Comparison of ENCODE assay signal across 7 cellular contexts in genomic region chr9:93133641-93134017, GRCh38.
A peak's percentile ranks its signal among the peaks of the same experiment; 100 is the strongest.
DNase-seq lines count a peak whose midpoint lies in the region; ATAC-seq and TF ChIP-seq lines count a peak whose summit lies in the region.

No MANE protein-coding gene starts in this region.

- H3K9me3 Mint-ChIP-seq in effector memory CD8-positive, alpha-beta T cell, result no peaks in the 10 kb centered on the region

- H3K27ac Mint-ChIP-seq in effector memory CD8-positive, alpha-beta T cell, result peak overlapping the region; percentile 97 to 98

- no peak for TF ChIP-seq CTCF in GM13977 (IDR thresholded peaks at IDR 0.05; ENCODE audit: extremely low read depth, insufficient read depth, missing control alignments)

- DNase-seq in GM13977 (ENCODE audit: low spot score), result peak; percentile 89
- DNase-seq in NCI-H1105 treated with DMSO at 0.1 percent for 48 hours (lab: John Stamatoyannopoulos, UW), result peak; percentile 41
- peak; percentile 29 to 36 for DNase-seq in activated CD4-positive, alpha-beta T cell treated with anti-CD3 and anti-CD28 coated beads, Interleukin-2, amount 50 U/mL, for 4 hours
- DNase-seq in effector memory CD8-positive, alpha-beta T cell, result peak; percentile 55 to 68 (median 66)
- peak; percentile 86 for DNase-seq in medulla oblongata (ENCODE audit: extremely low spot score)
- peak; percentile 31 for DNase-seq in stimulated activated CD8-positive, alpha-beta memory T cell treated with anti-CD3 and anti-CD28 coated beads, Interleukin-7, amount 100 ng/mL, for 24 hours (ENCODE audit: low read depth)

- no peaks in the 10 kb centered on the region for H3K27me3 Mint-ChIP-seq in effector memory CD8-positive, alpha-beta T cell

- peaks cover 38 to 48% of the 10 kb centered on the region in 2 donors for H3K4me1 Mint-ChIP-seq in effector memory CD8-positive, alpha-beta T cell (ENCODE audit: low read depth in 2 of 2)

- H3K36me3 Mint-ChIP-seq in effector memory CD8-positive, alpha-beta T cell (ENCODE audit: insufficient read depth), result peaks cover 72% of the 10 kb centered on the region

- H3K4me3 Mint-ChIP-seq in effector memory CD8-positive, alpha-beta T cell, result peak overlapping the region; percentile 91 to 93

- in situ Hi-C loops in GM13977 (cut with MboI; ENCODE audit: low pct_unique_long_range_greater_than_20kb, low sequenced_read_pairs, unreplicated experiment), result no loop called here

- ATAC-seq in HG02588 (IDR thresholded peaks at IDR 0.05; ENCODE audit: unreplicated experiment), result peak; percentile 40
- peak; percentile 45 for ATAC-seq in effector memory CD8-positive, alpha-beta T cell (replicated peaks)

Comparison
In these comparisons a context has a peak if more than half of its experiments do, and no peak if none do; other contexts are left out.
1. Peak in every context shown above with its lines: DNase-seq and ATAC-seq.
2. DNase-seq: peak in every context shown above with its lines; median percentile 89 in GM13977; 86 in medulla oblongata; 66 in effector memory CD8-positive, alpha-beta T cell; 41 in NCI-H1105 treated with DMSO at 0.1 percent for 48 hours; 32 in activated CD4-positive, alpha-beta T cell treated with anti-CD3 and anti-CD28 coated beads, Interleukin-2, amount 50 U/mL, for 4 hours; 31 in stimulated activated CD8-positive, alpha-beta memory T cell treated with anti-CD3 and anti-CD28 coated beads, Interleukin-7, amount 100 ng/mL, for 24 hours.